In genomic region chr18:75070625-75071483, GRCh38 we compare ENCODE assay signal across 2 cellular contexts.
A peak's percentile ranks its signal among the peaks of the same experiment; 100 is the strongest.
TF ChIP-seq lines count a peak whose summit lies in the region.

No MANE protein-coding gene starts in this region.

TF ChIP-seq in HCT116, 20 proteins besides CTCF, POLR2A, EP300 and RAD21 (continued from another document):
- TF ChIP-seq YY1 (IDR thresholded peaks at IDR 0.05; ENCODE audit: extremely low read depth, insufficient replicate concordance, low read depth, low read length) (no peak), SRF (IDR thresholded peaks at IDR 0.05; ENCODE audit: low read depth) (no peak), REST (IDR thresholded peaks at IDR 0.05; ENCODE audit: low read depth) (no peak), CBX3 (IDR thresholded peaks at IDR 0.05; ENCODE audit: low read depth) (peak; percentile 59; the same call in 1 of the 2 replicates), ZNF274 (IDR thresholded peaks at IDR 0.05; ENCODE audit: low read depth, low read length) (no peak), JUND (IDR thresholded peaks at IDR 0.05) (peak; percentile 89), CEBPB (IDR thresholded peaks at IDR 0.05; ENCODE audit: low read depth) (peak; percentile 47), SIN3A (IDR thresholded peaks at IDR 0.05; ENCODE audit: low read depth) (peak; percentile 82), MAX (IDR thresholded peaks at IDR 0.05) (peak; percentile 71; the same call in 1 of the 2 replicates), POLR2AphosphoS5 (IDR thresholded peaks at IDR 0.05; ENCODE audit: low read depth, low read length) (peak; percentile 21; the same call in 1 of the 2 replicates), FOSL1 (IDR thresholded peaks at IDR 0.05; ENCODE audit: low read depth) (peak; percentile 91)

TF ChIP-seq in K562, 482 proteins besides CTCF, POLR2A, EP300 and RAD21 (continued from another document):
- TF ChIP-seq, protein P1, sequence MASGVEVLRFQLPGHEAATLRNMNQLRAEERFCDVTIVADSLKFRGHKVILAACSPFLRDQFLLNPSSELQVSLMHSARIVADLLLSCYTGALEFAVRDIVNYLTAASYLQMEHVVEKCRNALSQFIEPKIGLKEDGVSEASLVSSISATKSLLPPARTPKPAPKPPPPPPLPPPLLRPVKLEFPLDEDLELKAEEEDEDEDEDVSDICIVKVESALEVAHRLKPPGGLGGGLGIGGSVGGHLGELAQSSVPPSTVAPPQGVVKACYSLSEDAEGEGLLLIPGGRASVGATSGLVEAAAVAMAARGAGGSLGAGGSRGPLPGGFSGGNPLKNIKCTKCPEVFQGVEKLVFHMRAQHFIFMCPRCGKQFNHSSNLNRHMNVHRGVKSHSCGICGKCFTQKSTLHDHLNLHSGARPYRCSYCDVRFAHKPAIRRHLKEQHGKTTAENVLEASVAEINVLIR (CRISPR knock-in tag; IDR thresholded peaks at IDR 0.05), result no peak
- TF ChIP-seq TCF3 (CRISPR knock-in tag; IDR thresholded peaks at IDR 0.05) (0 out of 2 replicates have a peak, but pooled peaks have one; percentile 8), JUND (IDR thresholded peaks at IDR 0.05; ENCODE audit: borderline replicate concordance, low read depth, low read length) (peak; percentile 17; the same call in 1 of the 2 replicates), JUND (tag; IDR thresholded peaks at IDR 0.05; ENCODE audit: borderline replicate concordance, low read depth, low read length) (peak; percentile 55; the same call in 2 of the 3 replicates), ELF1 (tag; IDR thresholded peaks at IDR 0.05) (no peak), RFX1 (IDR thresholded peaks at IDR 0.05) (no peak), FOSL1 (tag; conservative IDR thresholded peaks at IDR 0.05) (peak; percentile 85), ZSCAN29 (IDR thresholded peaks at IDR 0.05) (no peak), CHD2 (IDR thresholded peaks at IDR 0.05; ENCODE audit: low read depth, low read length) (no peak), ADNP (tag; IDR thresholded peaks at IDR 0.05) (no peak), SPI1 (IDR thresholded peaks at IDR 0.05; ENCODE audit: borderline replicate concordance, low read depth, low read length) (peak; percentile 45; the same call in 1 of the 2 replicates), ATF3 (IDR thresholded peaks at IDR 0.05) (peak; percentile 66), ATF3 (CRISPR knock-in tag; conservative IDR thresholded peaks at IDR 0.05) (no peak), REST (CRISPR knock-in tag; IDR thresholded peaks at IDR 0.05; ENCODE audit: low read depth) (no peak), ZNF431 (CRISPR knock-in tag; IDR thresholded peaks at IDR 0.05) (no peak), BHLHE40 (IDR thresholded peaks at IDR 0.05; ENCODE audit: low read length) (0 out of 2 replicates have a peak, but pooled peaks have one; percentile 45)
- TF ChIP-seq, protein P2, sequence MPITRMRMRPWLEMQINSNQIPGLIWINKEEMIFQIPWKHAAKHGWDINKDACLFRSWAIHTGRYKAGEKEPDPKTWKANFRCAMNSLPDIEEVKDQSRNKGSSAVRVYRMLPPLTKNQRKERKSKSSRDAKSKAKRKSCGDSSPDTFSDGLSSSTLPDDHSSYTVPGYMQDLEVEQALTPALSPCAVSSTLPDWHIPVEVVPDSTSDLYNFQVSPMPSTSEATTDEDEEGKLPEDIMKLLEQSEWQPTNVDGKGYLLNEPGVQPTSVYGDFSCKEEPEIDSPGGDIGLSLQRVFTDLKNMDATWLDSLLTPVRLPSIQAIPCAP (CRISPR knock-in tag; IDR thresholded peaks at IDR 0.05; ENCODE audit: borderline replicate concordance), result no peak
- TF ChIP-seq, protein P3, sequence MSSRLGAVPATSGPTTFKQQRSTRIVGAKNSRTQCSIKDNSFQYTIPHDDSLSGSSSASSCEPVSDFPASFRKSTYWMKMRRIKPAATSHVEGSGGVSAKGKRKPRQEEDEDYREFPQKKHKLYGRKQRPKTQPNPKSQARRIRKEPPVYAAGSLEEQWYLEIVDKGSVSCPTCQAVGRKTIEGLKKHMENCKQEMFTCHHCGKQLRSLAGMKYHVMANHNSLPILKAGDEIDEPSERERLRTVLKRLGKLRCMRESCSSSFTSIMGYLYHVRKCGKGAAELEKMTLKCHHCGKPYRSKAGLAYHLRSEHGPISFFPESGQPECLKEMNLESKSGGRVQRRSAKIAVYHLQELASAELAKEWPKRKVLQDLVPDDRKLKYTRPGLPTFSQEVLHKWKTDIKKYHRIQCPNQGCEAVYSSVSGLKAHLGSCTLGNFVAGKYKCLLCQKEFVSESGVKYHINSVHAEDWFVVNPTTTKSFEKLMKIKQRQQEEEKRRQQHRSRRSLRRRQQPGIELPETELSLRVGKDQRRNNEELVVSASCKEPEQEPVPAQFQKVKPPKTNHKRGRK (tag; IDR thresholded peaks at IDR 0.05), result no peak
- TF ChIP-seq, protein P4, sequence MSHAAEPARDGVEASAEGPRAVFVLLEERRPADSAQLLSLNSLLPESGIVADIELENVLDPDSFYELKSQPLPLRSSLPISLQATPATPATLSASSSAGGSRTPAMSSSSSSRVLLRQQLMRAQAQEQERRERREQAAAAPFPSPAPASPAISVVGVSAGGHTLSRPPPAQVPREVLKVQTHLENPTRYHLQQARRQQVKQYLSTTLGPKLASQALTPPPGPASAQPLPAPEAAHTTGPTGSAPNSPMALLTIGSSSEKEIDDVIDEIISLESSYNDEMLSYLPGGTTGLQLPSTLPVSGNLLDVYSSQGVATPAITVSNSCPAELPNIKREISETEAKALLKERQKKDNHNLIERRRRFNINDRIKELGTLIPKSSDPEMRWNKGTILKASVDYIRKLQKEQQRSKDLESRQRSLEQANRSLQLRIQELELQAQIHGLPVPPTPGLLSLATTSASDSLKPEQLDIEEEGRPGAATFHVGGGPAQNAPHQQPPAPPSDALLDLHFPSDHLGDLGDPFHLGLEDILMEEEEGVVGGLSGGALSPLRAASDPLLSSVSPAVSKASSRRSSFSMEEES (CRISPR knock-in tag; IDR thresholded peaks at IDR 0.05), result peak; percentile 47
- TF ChIP-seq, protein P5, sequence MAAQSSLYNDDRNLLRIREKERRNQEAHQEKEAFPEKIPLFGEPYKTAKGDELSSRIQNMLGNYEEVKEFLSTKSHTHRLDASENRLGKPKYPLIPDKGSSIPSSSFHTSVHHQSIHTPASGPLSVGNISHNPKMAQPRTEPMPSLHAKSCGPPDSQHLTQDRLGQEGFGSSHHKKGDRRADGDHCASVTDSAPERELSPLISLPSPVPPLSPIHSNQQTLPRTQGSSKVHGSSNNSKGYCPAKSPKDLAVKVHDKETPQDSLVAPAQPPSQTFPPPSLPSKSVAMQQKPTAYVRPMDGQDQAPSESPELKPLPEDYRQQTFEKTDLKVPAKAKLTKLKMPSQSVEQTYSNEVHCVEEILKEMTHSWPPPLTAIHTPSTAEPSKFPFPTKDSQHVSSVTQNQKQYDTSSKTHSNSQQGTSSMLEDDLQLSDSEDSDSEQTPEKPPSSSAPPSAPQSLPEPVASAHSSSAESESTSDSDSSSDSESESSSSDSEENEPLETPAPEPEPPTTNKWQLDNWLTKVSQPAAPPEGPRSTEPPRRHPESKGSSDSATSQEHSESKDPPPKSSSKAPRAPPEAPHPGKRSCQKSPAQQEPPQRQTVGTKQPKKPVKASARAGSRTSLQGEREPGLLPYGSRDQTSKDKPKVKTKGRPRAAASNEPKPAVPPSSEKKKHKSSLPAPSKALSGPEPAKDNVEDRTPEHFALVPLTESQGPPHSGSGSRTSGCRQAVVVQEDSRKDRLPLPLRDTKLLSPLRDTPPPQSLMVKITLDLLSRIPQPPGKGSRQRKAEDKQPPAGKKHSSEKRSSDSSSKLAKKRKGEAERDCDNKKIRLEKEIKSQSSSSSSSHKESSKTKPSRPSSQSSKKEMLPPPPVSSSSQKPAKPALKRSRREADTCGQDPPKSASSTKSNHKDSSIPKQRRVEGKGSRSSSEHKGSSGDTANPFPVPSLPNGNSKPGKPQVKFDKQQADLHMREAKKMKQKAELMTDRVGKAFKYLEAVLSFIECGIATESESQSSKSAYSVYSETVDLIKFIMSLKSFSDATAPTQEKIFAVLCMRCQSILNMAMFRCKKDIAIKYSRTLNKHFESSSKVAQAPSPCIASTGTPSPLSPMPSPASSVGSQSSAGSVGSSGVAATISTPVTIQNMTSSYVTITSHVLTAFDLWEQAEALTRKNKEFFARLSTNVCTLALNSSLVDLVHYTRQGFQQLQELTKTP (IDR thresholded peaks at IDR 0.05; ENCODE audit: low read depth in 1 of 2, partially characterized antibody in 2 of 2), result peak in 1 of 2 experiments; percentile 67
- TF ChIP-seq, protein P6, sequence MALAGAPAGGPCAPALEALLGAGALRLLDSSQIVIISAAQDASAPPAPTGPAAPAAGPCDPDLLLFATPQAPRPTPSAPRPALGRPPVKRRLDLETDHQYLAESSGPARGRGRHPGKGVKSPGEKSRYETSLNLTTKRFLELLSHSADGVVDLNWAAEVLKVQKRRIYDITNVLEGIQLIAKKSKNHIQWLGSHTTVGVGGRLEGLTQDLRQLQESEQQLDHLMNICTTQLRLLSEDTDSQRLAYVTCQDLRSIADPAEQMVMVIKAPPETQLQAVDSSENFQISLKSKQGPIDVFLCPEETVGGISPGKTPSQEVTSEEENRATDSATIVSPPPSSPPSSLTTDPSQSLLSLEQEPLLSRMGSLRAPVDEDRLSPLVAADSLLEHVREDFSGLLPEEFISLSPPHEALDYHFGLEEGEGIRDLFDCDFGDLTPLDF (CRISPR knock-in tag; IDR thresholded peaks at IDR 0.05), result no peak
